Comparison of ENCODE assay signal across 1 cellular context in the genomic region with DNA sequence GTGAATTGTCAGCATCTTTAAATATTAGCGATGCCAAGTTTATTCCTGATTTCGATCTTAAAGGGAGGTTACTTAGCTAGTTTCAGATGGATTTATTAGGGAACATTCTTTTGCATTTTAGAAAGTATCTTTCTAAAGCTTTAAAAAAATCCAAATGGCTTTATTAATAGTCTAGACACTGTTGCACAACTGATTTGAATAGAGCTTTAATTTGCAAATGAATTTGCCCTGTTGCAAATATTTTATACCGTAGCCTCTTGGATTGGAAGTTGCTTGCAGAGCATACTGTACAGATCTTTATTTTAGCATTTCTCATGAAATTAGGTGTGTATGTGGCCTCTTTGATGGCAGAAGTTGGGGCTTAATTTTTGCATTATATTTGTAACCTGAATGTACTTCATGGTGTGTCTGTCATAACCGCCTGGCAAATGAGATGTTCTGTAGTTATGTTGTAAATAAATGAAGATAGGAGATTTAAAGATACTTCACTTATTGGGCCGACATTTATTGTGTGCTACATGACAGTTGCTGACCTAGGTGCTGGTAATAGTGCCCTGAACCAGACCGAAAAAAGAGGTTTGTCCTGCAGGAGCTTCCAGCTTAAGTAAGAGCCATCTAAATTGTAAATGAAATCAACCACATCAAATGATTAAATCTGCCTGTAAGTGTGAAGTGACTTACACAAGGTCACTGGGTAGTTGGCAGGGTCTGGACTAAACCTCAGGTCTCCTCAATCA.
A peak's percentile ranks its signal among the peaks of the same experiment; 100 is the strongest.
TF ChIP-seq lines count a peak whose summit lies in the region.

No MANE protein-coding gene starts in this region.

TF ChIP-seq in A549, 52 proteins besides CTCF, POLR2A, EP300 and RAD21 (continued from another document):
- TF ChIP-seq, protein P1, sequence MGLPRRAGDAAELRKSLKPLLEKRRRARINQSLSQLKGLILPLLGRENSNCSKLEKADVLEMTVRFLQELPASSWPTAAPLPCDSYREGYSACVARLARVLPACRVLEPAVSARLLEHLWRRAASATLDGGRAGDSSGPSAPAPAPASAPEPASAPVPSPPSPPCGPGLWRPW (IDR thresholded peaks at IDR 0.05): no peak
- TF ChIP-seq, protein P2, sequence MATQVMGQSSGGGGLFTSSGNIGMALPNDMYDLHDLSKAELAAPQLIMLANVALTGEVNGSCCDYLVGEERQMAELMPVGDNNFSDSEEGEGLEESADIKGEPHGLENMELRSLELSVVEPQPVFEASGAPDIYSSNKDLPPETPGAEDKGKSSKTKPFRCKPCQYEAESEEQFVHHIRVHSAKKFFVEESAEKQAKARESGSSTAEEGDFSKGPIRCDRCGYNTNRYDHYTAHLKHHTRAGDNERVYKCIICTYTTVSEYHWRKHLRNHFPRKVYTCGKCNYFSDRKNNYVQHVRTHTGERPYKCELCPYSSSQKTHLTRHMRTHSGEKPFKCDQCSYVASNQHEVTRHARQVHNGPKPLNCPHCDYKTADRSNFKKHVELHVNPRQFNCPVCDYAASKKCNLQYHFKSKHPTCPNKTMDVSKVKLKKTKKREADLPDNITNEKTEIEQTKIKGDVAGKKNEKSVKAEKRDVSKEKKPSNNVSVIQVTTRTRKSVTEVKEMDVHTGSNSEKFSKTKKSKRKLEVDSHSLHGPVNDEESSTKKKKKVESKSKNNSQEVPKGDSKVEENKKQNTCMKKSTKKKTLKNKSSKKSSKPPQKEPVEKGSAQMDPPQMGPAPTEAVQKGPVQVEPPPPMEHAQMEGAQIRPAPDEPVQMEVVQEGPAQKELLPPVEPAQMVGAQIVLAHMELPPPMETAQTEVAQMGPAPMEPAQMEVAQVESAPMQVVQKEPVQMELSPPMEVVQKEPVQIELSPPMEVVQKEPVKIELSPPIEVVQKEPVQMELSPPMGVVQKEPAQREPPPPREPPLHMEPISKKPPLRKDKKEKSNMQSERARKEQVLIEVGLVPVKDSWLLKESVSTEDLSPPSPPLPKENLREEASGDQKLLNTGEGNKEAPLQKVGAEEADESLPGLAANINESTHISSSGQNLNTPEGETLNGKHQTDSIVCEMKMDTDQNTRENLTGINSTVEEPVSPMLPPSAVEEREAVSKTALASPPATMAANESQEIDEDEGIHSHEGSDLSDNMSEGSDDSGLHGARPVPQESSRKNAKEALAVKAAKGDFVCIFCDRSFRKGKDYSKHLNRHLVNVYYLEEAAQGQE (IDR thresholded peaks at IDR 0.05): peak; percentile 44; the same call in 1 of the 2 replicates
